In the genomic region with DNA sequence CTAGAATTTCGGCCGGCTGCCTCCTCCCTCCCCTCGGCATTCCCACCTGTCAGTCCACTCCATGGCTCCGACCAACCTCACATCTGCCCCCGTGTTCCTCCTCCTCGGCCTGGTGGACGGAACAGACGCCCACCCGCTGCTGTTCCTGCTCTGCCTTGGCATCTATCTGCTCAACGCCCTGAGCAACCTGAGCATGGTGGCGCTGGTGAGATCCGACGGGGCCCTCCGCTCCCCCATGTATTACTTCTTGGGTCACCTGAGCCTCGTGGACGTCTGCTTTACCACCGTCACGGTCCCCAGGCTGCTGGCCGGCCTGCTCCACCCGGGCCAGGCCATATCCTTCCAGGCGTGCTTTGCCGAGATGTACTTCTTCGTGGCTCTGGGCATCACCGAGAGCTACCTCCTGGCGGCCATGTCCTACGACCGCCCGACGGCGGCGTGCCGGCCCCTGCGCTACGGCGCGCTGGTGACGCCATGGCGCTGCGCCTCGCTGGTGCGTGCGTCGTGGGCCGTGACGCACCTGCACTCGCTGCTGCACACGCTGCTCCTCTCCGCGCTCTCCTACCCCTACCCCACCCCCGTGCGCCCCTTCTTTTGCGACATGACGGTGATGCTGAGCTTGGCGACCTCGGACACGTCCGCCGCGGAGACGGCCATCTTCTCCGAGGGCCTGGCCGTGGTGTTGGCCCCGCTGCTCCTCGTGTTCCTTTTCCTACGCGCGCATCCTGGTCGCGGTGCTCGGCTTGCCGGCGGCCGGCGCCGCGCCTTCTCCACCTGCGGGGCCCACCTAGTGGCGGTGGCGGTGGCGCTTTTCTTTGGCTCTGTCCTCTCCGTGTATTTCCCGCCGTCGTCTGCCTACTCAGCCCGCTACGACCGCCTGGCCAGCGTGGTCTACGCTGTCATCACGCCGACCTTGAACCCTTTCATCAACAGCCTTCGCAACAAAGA, we compare ENCODE assay signal across 11 cellular contexts. TPM values are rescaled to one million over a fixed set of nuclear protein-coding genes. Genes with fewer than 3 reads are reported as not detected.
DNase-seq lines count a peak whose midpoint lies in the region; ATAC-seq and TF ChIP-seq lines count a peak whose summit lies in the region.
"Had no signal": no experiment of that assay in that cellular context is flagged by ENCODE, and none has a peak within 500 bp of the region (broad histone marks: within the 10 kb centered on the region; RNA-seq: fewer than 3 reads in every experiment).

A gene (minus strand): TSS at position 440 of the 948 bp plus-strand sequence.

- no peak within 1 kb of the TSS for H3K4me2 ChIP-seq in PC-9

- peak within 1 kb of the TSS; percentile 69 for H3K4me3 Mint-ChIP-seq in activated CD8-positive, alpha-beta memory T cell treated with anti-CD3 and anti-CD28 coated beads, Interleukin-2, amount 10 ng/mL, durations not matched to agents 7 days and 5 days
- H3K4me3 Mint-ChIP-seq in naive B cell (peak within 1 kb of the TSS in 7 of 8 donors; percentile 44 to 89 (median 70)), MCF 10A (ENCODE audit: unreplicated experiment) (no peak within 1 kb of the TSS)

- H3K27me3 ChIP-seq in thymus (ENCODE audit: control insufficient read depth, insufficient read depth) = peaks cover 7% of the 10 kb centered on the region
- H3K27me3 ChIP-seq in PC-9 (ENCODE audit: insufficient read depth, low read depth) = peaks cover 37% of the 10 kb centered on the region

- H3F3A ChIP-seq in PC-9 (ENCODE audit: insufficient read depth, low read depth) = no peaks in the 10 kb centered on the region

- intact Hi-C loops in PC-9 (cut with micrococcal nuclease; ENCODE audit: unreplicated experiment) (no loop called here), MCF 10A (cut with micrococcal nuclease) (no loop called here)

- ATAC-seq in activated CD8-positive, alpha-beta memory T cell treated with anti-CD3 and anti-CD28 coated beads, Interleukin-2, amount 10 ng/mL, durations not matched to agents 7 days and 5 days = peak; percentile 93
- ATAC-seq in naive B cell (ENCODE audit: low read depth in 2 of 2) = peak; percentile 32 to 81

- H4K20me1 ChIP-seq in PC-9 (ENCODE audit: insufficient read depth) = no peaks in the 10 kb centered on the region; the same call in 1 of the 2 replicates

- 36% methylated on average over 92 of the region's 92 CpGs for WGBS in thymus

- POLR2A ChIA-PET in PC-9 (lab: Charles Lee; ENCODE audit: unreplicated experiment) = interaction anchor here (0.6 kb wide), 1 partner anchor 22 kb away, joined by 3 read pairs; no protein-coding TSS in a partner anchor
- POLR2A ChIA-PET in MCF 10A (lab: Yijun Ruan, JAX) = no interaction called here

- no peaks in the 10 kb centered on the region for H3K4me1 ChIP-seq in thymus (ENCODE audit: control insufficient read depth, insufficient read depth, low read length)
- H3K4me1 ChIP-seq in PC-9 (replicated peaks; ENCODE audit: insufficient read depth) = no peaks in the 10 kb centered on the region

- no peaks in the 10 kb centered on the region for H3K36me3 Mint-ChIP-seq in activated CD8-positive, alpha-beta memory T cell treated with anti-CD3 and anti-CD28 coated beads, Interleukin-2, amount 10 ng/mL, durations not matched to agents 7 days and 5 days
- H3K36me3 Mint-ChIP-seq in naive B cell (peaks cover 3 to 5% of the 10 kb centered on the region in 2 donors), MCF 10A (ENCODE audit: insufficient read depth, unreplicated experiment) (no peaks in the 10 kb centered on the region)

- H3K27ac Mint-ChIP-seq in activated CD8-positive, alpha-beta memory T cell treated with anti-CD3 and anti-CD28 coated beads, Interleukin-2, amount 10 ng/mL, durations not matched to agents 7 days and 5 days = peak within 1 kb of the TSS; percentile 67
- H3K27ac Mint-ChIP-seq in naive B cell (peak within 1 kb of the TSS in 1 of 6 donors; percentile 83), MCF 10A (ENCODE audit: low read depth, unreplicated experiment) (no peak within 1 kb of the TSS)

- CTCF ChIA-PET in activated CD8-positive, alpha-beta memory T cell treated with anti-CD3 and anti-CD28 coated beads, Interleukin-2, amount 10 ng/mL, durations not matched to agents 7 days and 5 days (lab: Charles Lee) = no interaction called here
- CTCF ChIA-PET in PC-9 (lab: Charles Lee) = no interaction called here
- CTCF ChIA-PET in MCF 10A (lab: Yijun Ruan, JAX) = no interaction called here

- no peaks in the 10 kb centered on the region for H3K79me2 ChIP-seq in PC-9 (ENCODE audit: low read depth)

- no peaks in the 10 kb centered on the region for H3K9me2 ChIP-seq in PC-9 (ENCODE audit: insufficient read depth)

- peak; percentile 60 for DNase-seq in activated CD8-positive, alpha-beta memory T cell treated with anti-CD3 and anti-CD28 coated beads, Interleukin-2, amount 10 ng/mL, durations not matched to agents 7 days and 5 days
- DNase-seq in activated CD8-positive, alpha-beta memory T cell treated with anti-CD3 and anti-CD28 coated beads, Interleukin-2, amount 50 U/mL, for 4 hours = no peak
- DNase-seq in activated naive CD4-positive, alpha-beta T cell treated with anti-CD3 and anti-CD28 coated beads, Interleukin-2, amount 50 U/mL, for 16 hours = peak; percentile 53
- DNase-seq in naive B cell (no peak), PC-9 (no peak), COLO668 (lab: John Stamatoyannopoulos, UW; ENCODE audit: unreplicated experiment) (no peak), MCF 10A (ENCODE audit: unreplicated experiment) (no peak)
- DNase-seq: 8988T, NCI-H1105 had no signal

- no peak within 1 kb of the TSS for H3K27ac ChIP-seq in thymus (ENCODE audit: low read depth)
- no peak within 1 kb of the TSS for H3K27ac ChIP-seq in PC-9
- H3K27ac ChIP-seq: neutrophil had no signal

- H3K4me3 ChIP-seq in thymus (ENCODE audit: low read length) = peak within 1 kb of the TSS; percentile 15
- no peak within 1 kb of the TSS for H3K4me3 ChIP-seq in PC-9

- no peaks in the 10 kb centered on the region for H3K9me3 Mint-ChIP-seq in activated CD8-positive, alpha-beta memory T cell treated with anti-CD3 and anti-CD28 coated beads, Interleukin-2, amount 10 ng/mL, durations not matched to agents 7 days and 5 days (ENCODE audit: low read depth)
- H3K9me3 Mint-ChIP-seq in naive B cell = peaks cover 0 to 18% (median 6%) of the 10 kb centered on the region in 7 donors
- peaks cover 22% of the 10 kb centered on the region for H3K9me3 Mint-ChIP-seq in MCF 10A (ENCODE audit: unreplicated experiment)

- H3K9me3 ChIP-seq in thymus (ENCODE audit: control insufficient read depth) = peaks cover 1% of the 10 kb centered on the region
- no peaks in the 10 kb centered on the region for H3K9me3 ChIP-seq in PC-9 (ENCODE audit: insufficient read depth, low read depth)
- H3K9me3 ChIP-seq: neutrophil had no signal

- peaks cover 12% of the 10 kb centered on the region for H3K27me3 Mint-ChIP-seq in activated CD8-positive, alpha-beta memory T cell treated with anti-CD3 and anti-CD28 coated beads, Interleukin-2, amount 10 ng/mL, durations not matched to agents 7 days and 5 days
- H3K27me3 Mint-ChIP-seq in naive B cell (peaks cover 52 to 54% (median 53%) of the 10 kb centered on the region in 3 donors), MCF 10A (ENCODE audit: insufficient read depth, unreplicated experiment) (peaks cover 26% of the 10 kb centered on the region)

- no peaks in the 10 kb centered on the region for H3K36me3 ChIP-seq in thymus (ENCODE audit: control insufficient read depth, insufficient read depth)
- H3K36me3 ChIP-seq in PC-9 (ENCODE audit: low read depth) = no peaks in the 10 kb centered on the region
- H3K36me3 ChIP-seq: neutrophil had no signal

- BruUV-seq in PC-9 (replicated peaks; lab: Mats Ljungman, UMichigan) = no TSS peak
- BruUV-seq in MCF 10A (replicated peaks; lab: Mats Ljungman, UMichigan) = no TSS peak

- TF ChIP-seq CTCF in PC-9 (conservative IDR thresholded peaks at IDR 0.05) = no peak
- no peak for TF ChIP-seq CTCF in MCF 10A (IDR thresholded peaks at IDR 0.05; ENCODE audit: unreplicated experiment)

- H3K4me1 Mint-ChIP-seq in activated CD8-positive, alpha-beta memory T cell treated with anti-CD3 and anti-CD28 coated beads, Interleukin-2, amount 10 ng/mL, durations not matched to agents 7 days and 5 days = peaks cover 4% of the 10 kb centered on the region
- H3K4me1 Mint-ChIP-seq in naive B cell = peaks cover 0 to 8% (median 6%) of the 10 kb centered on the region in 3 donors
- no peaks in the 10 kb centered on the region for H3K4me1 Mint-ChIP-seq in MCF 10A (ENCODE audit: insufficient read depth, unreplicated experiment)

- no peak within 1 kb of the TSS for H2AFZ ChIP-seq in PC-9

RNA-seq across cellular contexts. Expression of the gene that starts here (rescaled TPM):
- total RNA-seq in activated CD8-positive, alpha-beta memory T cell treated with anti-CD3 and anti-CD28 coated beads, Interleukin-2, amount 10 ng/mL, durations not matched to agents 7 days and 5 days = 1 to 10 TPM; 2.3 to 2.5 TPM
- polyA plus RNA-seq in naive B cell (ENCODE audit: low read depth in 6 of 6) (1 to 10 TPM in 2 of 6 donors, not detected in 4; 1.2 TPM), thymus (0.07 TPM)
- total RNA-seq in PC-9 (2021) (not detected in 2 replicates), MCF 10A (2022) (not detected in 2 replicates)

Comparison
In these comparisons a context has a peak if more than half of its experiments do, and no peak if none do; other contexts are left out.
1. DNase-seq: peak in activated CD8-positive, alpha-beta memory T cell treated with anti-CD3 and anti-CD28 coated beads, Interleukin-2, amount 10 ng/mL, durations not matched to agents 7 days and 5 days (single experiment) and activated naive CD4-positive, alpha-beta T cell treated with anti-CD3 and anti-CD28 coated beads, Interleukin-2, amount 50 U/mL, for 16 hours (single experiment); none in activated CD8-positive, alpha-beta memory T cell treated with anti-CD3 and anti-CD28 coated beads, Interleukin-2, amount 50 U/mL, for 4 hours (single experiment), naive B cell (single experiment), PC-9 (0 of 2), COLO668 (single experiment) and MCF 10A (single experiment).